Comparison of ENCODE assay signal across 1 cellular context in the genomic region with DNA sequence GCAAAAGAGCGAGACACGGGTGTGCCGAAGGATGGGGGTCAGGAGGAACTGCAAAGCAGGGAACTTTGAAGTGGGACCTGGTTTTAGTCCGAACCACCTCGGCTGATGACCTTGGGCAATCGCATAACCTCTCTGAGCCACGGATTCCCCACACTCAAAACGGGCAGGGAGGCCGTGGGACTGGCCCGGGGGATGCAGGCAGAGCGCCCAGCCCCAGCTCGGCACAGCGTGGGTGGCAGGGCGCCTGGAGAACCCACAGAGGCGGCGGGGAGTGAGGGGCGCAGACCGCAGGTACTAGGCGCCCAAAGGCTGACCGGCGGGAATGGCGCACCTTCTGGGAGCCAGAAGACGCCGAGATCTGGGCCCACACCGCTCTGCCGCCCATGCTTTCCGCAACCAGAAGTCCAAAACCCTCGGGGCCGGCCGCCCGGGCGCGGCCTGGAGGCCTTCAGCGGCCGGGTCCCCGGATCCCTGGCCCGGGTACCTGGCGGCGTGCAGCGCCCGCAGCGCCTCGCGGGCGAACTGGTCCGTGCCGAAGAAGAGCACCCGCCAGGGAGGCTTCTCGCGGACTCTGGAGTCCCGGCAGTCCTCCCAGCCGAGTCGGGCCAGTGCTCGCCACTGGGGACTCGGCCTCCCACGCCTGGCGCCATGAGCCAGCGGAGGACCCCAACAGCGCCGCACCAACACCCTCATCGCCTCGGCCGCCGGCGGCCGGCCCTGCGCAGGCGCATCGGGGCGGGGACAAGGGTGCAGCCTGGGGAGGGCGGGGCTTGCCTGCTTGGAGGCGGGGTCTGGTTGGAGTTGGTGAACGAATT.
A peak's percentile ranks its signal among the peaks of the same experiment; 100 is the strongest.
TF ChIP-seq lines count a peak whose summit lies in the region.

TSS of gene MTFMT (minus strand) at position 719 of the 815 bp plus-strand sequence. CDS start at position 693, 26 bp downstream.

TF ChIP-seq in HCT116, 20 proteins besides CTCF, POLR2A, EP300 and RAD21 (continued from another document):
- TF ChIP-seq, protein P1, sequence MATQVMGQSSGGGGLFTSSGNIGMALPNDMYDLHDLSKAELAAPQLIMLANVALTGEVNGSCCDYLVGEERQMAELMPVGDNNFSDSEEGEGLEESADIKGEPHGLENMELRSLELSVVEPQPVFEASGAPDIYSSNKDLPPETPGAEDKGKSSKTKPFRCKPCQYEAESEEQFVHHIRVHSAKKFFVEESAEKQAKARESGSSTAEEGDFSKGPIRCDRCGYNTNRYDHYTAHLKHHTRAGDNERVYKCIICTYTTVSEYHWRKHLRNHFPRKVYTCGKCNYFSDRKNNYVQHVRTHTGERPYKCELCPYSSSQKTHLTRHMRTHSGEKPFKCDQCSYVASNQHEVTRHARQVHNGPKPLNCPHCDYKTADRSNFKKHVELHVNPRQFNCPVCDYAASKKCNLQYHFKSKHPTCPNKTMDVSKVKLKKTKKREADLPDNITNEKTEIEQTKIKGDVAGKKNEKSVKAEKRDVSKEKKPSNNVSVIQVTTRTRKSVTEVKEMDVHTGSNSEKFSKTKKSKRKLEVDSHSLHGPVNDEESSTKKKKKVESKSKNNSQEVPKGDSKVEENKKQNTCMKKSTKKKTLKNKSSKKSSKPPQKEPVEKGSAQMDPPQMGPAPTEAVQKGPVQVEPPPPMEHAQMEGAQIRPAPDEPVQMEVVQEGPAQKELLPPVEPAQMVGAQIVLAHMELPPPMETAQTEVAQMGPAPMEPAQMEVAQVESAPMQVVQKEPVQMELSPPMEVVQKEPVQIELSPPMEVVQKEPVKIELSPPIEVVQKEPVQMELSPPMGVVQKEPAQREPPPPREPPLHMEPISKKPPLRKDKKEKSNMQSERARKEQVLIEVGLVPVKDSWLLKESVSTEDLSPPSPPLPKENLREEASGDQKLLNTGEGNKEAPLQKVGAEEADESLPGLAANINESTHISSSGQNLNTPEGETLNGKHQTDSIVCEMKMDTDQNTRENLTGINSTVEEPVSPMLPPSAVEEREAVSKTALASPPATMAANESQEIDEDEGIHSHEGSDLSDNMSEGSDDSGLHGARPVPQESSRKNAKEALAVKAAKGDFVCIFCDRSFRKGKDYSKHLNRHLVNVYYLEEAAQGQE (IDR thresholded peaks at IDR 0.05; ENCODE audit: low read depth): no peak
- peak; percentile 98 for TF ChIP-seq POLR2AphosphoS5 (IDR thresholded peaks at IDR 0.05; ENCODE audit: low read depth, low read length)
- peak; percentile 43 for TF ChIP-seq MAX (IDR thresholded peaks at IDR 0.05)
- peak; percentile 38 for TF ChIP-seq YY1 (IDR thresholded peaks at IDR 0.05; ENCODE audit: extremely low read depth, insufficient replicate concordance, low read depth, low read length)
- peak; percentile 67; the same call in 1 of the 2 replicates for TF ChIP-seq SIN3A (IDR thresholded peaks at IDR 0.05; ENCODE audit: low read depth)
- peak; percentile 95 for TF ChIP-seq ZFX (IDR thresholded peaks at IDR 0.05)
